21 cellular contexts compared by ENCODE assay signal in the genomic region with DNA sequence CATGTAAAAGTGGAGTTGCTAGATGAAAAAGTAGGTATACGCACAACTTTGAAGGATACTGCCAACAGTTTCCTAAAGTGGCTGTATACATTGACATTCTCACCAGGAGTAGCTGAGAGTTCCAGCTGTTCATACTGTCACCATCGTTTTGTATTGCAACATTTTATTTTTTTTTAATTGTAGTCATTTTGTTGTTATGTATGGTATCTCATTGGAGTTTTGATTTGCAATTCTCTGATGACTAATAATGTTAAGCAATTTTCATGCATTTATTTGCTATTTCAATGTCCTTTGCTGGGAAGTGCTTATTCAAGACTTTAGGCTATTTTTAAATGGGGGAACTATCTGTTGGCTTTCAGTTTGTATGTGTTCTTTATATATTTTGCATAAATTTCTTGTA.
DNase-seq lines count a peak whose midpoint lies in the region; TF ChIP-seq lines count a peak whose summit lies in the region.
"Had no signal": no experiment of that assay in that cellular context is flagged by ENCODE, and none has a peak within 500 bp of the region (broad histone marks: within the 10 kb centered on the region; RNA-seq: fewer than 3 reads in every experiment).

No MANE protein-coding gene starts in this region.

- H3K4me3 ChIP-seq in fibroblast of mammary gland (ENCODE audit: control insufficient read depth, low read depth, low read length) (no peak overlapping the region), skeletal muscle satellite cell (ENCODE audit: low read length) (no peak overlapping the region)
- H3K4me3 ChIP-seq: gastroesophageal sphincter, tibial artery had no signal

- no peak overlapping the region for H3K4me3 Mint-ChIP-seq in activated CD4-positive, alpha-beta T cell treated with anti-CD3 and anti-CD28 coated beads, Interleukin-2, amount 10 ng/mL, durations not matched to agents 24 days and 14 days
- H3K4me3 Mint-ChIP-seq: activated CD4-positive, alpha-beta T cell treated with anti-CD3 and anti-CD28 coated beads for 36 hours; CD8-positive, alpha-beta memory T cell; effector memory CD8-positive, alpha-beta T cell had no signal

- H3K27ac Mint-ChIP-seq in activated CD4-positive, alpha-beta T cell treated with anti-CD3 and anti-CD28 coated beads, Interleukin-2, amount 10 ng/mL, durations not matched to agents 24 days and 14 days: no peak overlapping the region
- H3K27ac Mint-ChIP-seq: activated CD4-positive, alpha-beta T cell treated with anti-CD3 and anti-CD28 coated beads for 36 hours; CD8-positive, alpha-beta memory T cell; effector memory CD8-positive, alpha-beta T cell had no signal

- POLR2A ChIA-PET in RWPE1 (lab: Yijun Ruan, JAX; ENCODE audit: low non-redundant PET): no interaction called here

- no peaks in the 10 kb centered on the region for H3K27me3 Mint-ChIP-seq in activated CD4-positive, alpha-beta T cell treated with anti-CD3 and anti-CD28 coated beads, Interleukin-2, amount 10 ng/mL, durations not matched to agents 24 days and 14 days
- H3K27me3 Mint-ChIP-seq: activated CD4-positive, alpha-beta T cell treated with anti-CD3 and anti-CD28 coated beads for 36 hours; CD8-positive, alpha-beta memory T cell; effector memory CD8-positive, alpha-beta T cell had no signal

- no peaks in the 10 kb centered on the region for H3K27me3 ChIP-seq in skeletal muscle satellite cell (ENCODE audit: control insufficient read depth, insufficient read depth, low read length)
- H3K27me3 ChIP-seq: gastroesophageal sphincter, tibial artery had no signal

- no peaks in the 10 kb centered on the region for H3K9me3 ChIP-seq in skeletal muscle satellite cell (replicated peaks; ENCODE audit: low read length)
- H3K9me3 ChIP-seq: gastroesophageal sphincter, tibial artery had no signal

- H3K9ac ChIP-seq in skeletal muscle satellite cell (ENCODE audit: low read depth, low read length): no peak overlapping the region

- CTCF ChIA-PET in RWPE1 (lab: Yijun Ruan, JAX): no interaction called here

- intact Hi-C loops in activated CD4-positive, alpha-beta T cell treated with anti-CD3 and anti-CD28 coated beads, Interleukin-2, amount 10 ng/mL, durations not matched to agents 24 days and 14 days (cut with micrococcal nuclease): no loop called here

- no peaks in the 10 kb centered on the region for H3K36me3 ChIP-seq in skeletal muscle satellite cell (ENCODE audit: insufficient read depth, low read length)
- H3K36me3 ChIP-seq: gastroesophageal sphincter, tibial artery had no signal

- no peak for TF ChIP-seq CTCF in RWPE1 (conservative IDR thresholded peaks at IDR 0.05; ENCODE audit: low read depth)
- no peak for TF ChIP-seq CTCF in fibroblast of mammary gland (conservative IDR thresholded peaks at IDR 0.05; ENCODE audit: control insufficient read depth, insufficient read depth, low read depth, low read length)

- no peaks in the 10 kb centered on the region for H3K4me1 Mint-ChIP-seq in activated CD4-positive, alpha-beta T cell treated with anti-CD3 and anti-CD28 coated beads, Interleukin-2, amount 10 ng/mL, durations not matched to agents 24 days and 14 days
- H3K4me1 Mint-ChIP-seq: activated CD4-positive, alpha-beta T cell treated with anti-CD3 and anti-CD28 coated beads for 36 hours had no signal

- H3K9me3 Mint-ChIP-seq in activated CD4-positive, alpha-beta T cell treated with anti-CD3 and anti-CD28 coated beads, Interleukin-2, amount 10 ng/mL, durations not matched to agents 24 days and 14 days: peaks cover 20% of the 10 kb centered on the region
- H3K9me3 Mint-ChIP-seq: CD8-positive, alpha-beta memory T cell; effector memory CD8-positive, alpha-beta T cell had no signal

- H3K4me2 ChIP-seq in skeletal muscle satellite cell (ENCODE audit: low read length): peak overlapping the region; percentile 42

- peak; percentile 49 for DNase-seq in NOMO-1 treated with DMSO at 0.1 percent for 48 hours (lab: John Stamatoyannopoulos, UW; ENCODE audit: unreplicated experiment)
- no peak for DNase-seq in NOMO-1 treated with dmso at 0.1 percent for 144 hours (lab: John Stamatoyannopoulos, UW; ENCODE audit: unreplicated experiment)
- peak; percentile 7 for DNase-seq in RWPE1 (ENCODE audit: low spot score)
- DNase-seq in fibroblast of mammary gland (ENCODE audit: low read depth): peak; percentile 91
- no peak for DNase-seq in SHP77 (lab: John Stamatoyannopoulos, UW)
- DNase-seq in NK-92 treated with Interleukin-12 subunit alpha and Interleukin-12 subunit beta, amount 100 ng/mL, for 24 hours (lab: John Stamatoyannopoulos, UW): no peak
- no peak for DNase-seq in activated CD4-positive, alpha-beta T cell treated with anti-CD3 and anti-CD28 coated beads, Interleukin-2, amount 10 ng/mL, durations not matched to agents 24 days and 14 days
- DNase-seq: 8988T; activated CD4-positive, alpha-beta T cell treated with anti-CD3 and anti-CD28 coated beads for 36 hours; CD8-positive, alpha-beta memory T cell; effector memory CD8-positive, alpha-beta T cell; left cardiac atrium; midbrain; NCI-H2171; retina; stimulated activated CD4-positive, alpha-beta T cell treated with anti-CD3 and anti-CD28 coated beads, Interleukin-15, amount 100 ng/mL, for 24 hours; stimulated activated naive CD4-positive, alpha-beta T cell; tibial artery had no signal

- H3K27ac ChIP-seq in RWPE1: no peak overlapping the region
- H3K27ac ChIP-seq: gastroesophageal sphincter, HL-60, tibial artery had no signal

- peaks cover 35% of the 10 kb centered on the region for H3K4me1 ChIP-seq in skeletal muscle satellite cell (ENCODE audit: control insufficient read depth, insufficient read depth, low read length)

- no peaks in the 10 kb centered on the region for H3K36me3 Mint-ChIP-seq in activated CD4-positive, alpha-beta T cell treated with anti-CD3 and anti-CD28 coated beads, Interleukin-2, amount 10 ng/mL, durations not matched to agents 24 days and 14 days (ENCODE audit: low read depth)

Comparison
In these comparisons a context has a peak if more than half of its experiments do, and no peak if none do; other contexts are left out.
1. DNase-seq: peak in NOMO-1 treated with DMSO at 0.1 percent for 48 hours (single experiment), RWPE1 (single experiment) and fibroblast of mammary gland (single experiment); none in NOMO-1 treated with dmso at 0.1 percent for 144 hours (single experiment), SHP77 (0 of 2), NK-92 treated with Interleukin-12 subunit alpha and Interleukin-12 subunit beta, amount 100 ng/mL, for 24 hours (single experiment) and activated CD4-positive, alpha-beta T cell treated with anti-CD3 and anti-CD28 coated beads, Interleukin-2, amount 10 ng/mL, durations not matched to agents 24 days and 14 days (single experiment).